In the genomic region with DNA sequence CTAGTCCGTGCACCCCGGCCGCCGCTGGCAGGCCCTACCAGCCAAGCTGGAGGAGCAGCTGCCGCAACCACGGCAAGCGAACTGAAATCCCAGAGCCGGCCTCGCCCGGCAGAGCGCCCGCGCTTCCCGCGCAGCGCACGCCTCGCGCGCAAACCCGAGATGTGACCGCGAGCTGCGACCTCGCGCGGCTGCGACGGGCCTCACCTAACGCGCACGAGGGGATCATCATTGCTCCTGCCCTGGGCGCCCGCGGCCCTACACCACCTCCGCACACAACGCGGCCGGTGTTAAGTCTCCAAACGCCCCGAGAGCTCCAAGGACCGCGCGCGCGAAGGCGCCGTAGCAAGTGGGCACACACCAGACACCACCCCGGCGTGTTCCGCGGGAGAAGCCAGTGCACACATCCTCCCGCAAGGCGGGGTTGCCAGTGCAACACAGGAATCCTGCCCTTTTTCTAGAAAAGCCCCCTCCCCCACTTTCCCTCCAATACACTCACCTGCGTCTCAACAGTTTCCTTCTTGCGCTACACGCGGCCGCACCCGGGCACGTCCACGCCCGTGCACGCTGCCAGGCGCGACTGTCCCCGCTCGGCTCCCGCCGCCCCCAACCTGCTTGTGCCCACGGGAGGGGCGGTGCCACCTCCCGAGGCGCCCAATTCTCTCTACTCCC, we compare ENCODE assay signal across 10 cellular contexts. TPM values are rescaled to one million over a fixed set of nuclear protein-coding genes. Genes with fewer than 3 reads are reported as not detected.
A peak's percentile ranks its signal among the peaks of the same experiment; 100 is the strongest.
DNase-seq lines count a peak whose midpoint lies in the region; ATAC-seq and TF ChIP-seq lines count a peak whose summit lies in the region.
"Had no signal": no experiment of that assay in that cellular context is flagged by ENCODE, and none has a peak within 500 bp of the region (broad histone marks: within the 10 kb centered on the region; RNA-seq: fewer than 3 reads in every experiment).

No MANE protein-coding gene starts in this region.

- H3K27me3 Mint-ChIP-seq in activated T-cell treated with anti-CD3 and anti-CD28 coated beads, Interleukin-2, amount 50 U/mL, for 24 hours = peaks cover 31% of the 10 kb centered on the region

- TF ChIP-seq POLR2A in lower leg skin (IDR thresholded peaks at IDR 0.05) (no peak), stomach (IDR thresholded peaks at IDR 0.05) (no peak)

- H3K36me3 ChIP-seq in stomach = no peaks in the 10 kb centered on the region

- no peak for TF ChIP-seq EP300 in stomach (IDR thresholded peaks at IDR 0.05)

- no peaks in the 10 kb centered on the region for H3K36me3 Mint-ChIP-seq in activated T-cell treated with anti-CD3 and anti-CD28 coated beads, Interleukin-2, amount 50 U/mL, for 24 hours (ENCODE audit: low read depth)
- H3K36me3 Mint-ChIP-seq: stimulated activated memory B cell treated with anti-CD40 and anti-IgM and Interleukin-4, amounts not matched to agents 10 μg/mL and 1 μg/mL and 100 μg/mL, for 72 hours had no signal

- H3K4me3 Mint-ChIP-seq in activated T-cell treated with anti-CD3 and anti-CD28 coated beads, Interleukin-2, amount 50 U/mL, for 24 hours = no peak overlapping the region
- H3K4me3 Mint-ChIP-seq: stimulated activated memory B cell treated with anti-CD40 and anti-IgM and Interleukin-4, amounts not matched to agents 10 μg/mL and 1 μg/mL and 100 μg/mL, for 72 hours had no signal

- peak; percentile 51 to 72 for DNase-seq in NCI-H524 (lab: John Stamatoyannopoulos, UW)
- no peak for DNase-seq in NCI-H524 treated with DMSO at 0.1 percent for 48 hours (lab: John Stamatoyannopoulos, UW)
- no peak for DNase-seq in astrocyte of the cerebellum (ENCODE audit: low read depth)
- no peak for DNase-seq in lower leg skin (ENCODE audit: low spot score in 2 of 2)
- no peak for DNase-seq in stomach
- no peak for DNase-seq in activated T-cell treated with anti-CD3 and anti-CD28 coated beads, Interleukin-2, amount 50 U/mL, for 24 hours
- no peak for DNase-seq in GDM1 (lab: John Stamatoyannopoulos, UW)
- DNase-seq: activated CD4-positive, alpha-beta T cell treated with anti-CD3 and anti-CD28 coated beads for 1 hour had no signal

- H3K27me3 ChIP-seq in stomach = peaks cover 28 to 82% (median 60%) of the 10 kb centered on the region in 3 donors

- no peak overlapping the region for H3K27ac Mint-ChIP-seq in activated T-cell treated with anti-CD3 and anti-CD28 coated beads, Interleukin-2, amount 50 U/mL, for 24 hours
- H3K27ac Mint-ChIP-seq: stimulated activated memory B cell treated with anti-CD40 and anti-IgM and Interleukin-4, amounts not matched to agents 10 μg/mL and 1 μg/mL and 100 μg/mL, for 72 hours had no signal

- no peak overlapping the region for H3K27ac ChIP-seq in stomach

- H3K4me1 Mint-ChIP-seq in activated T-cell treated with anti-CD3 and anti-CD28 coated beads, Interleukin-2, amount 50 U/mL, for 24 hours (ENCODE audit: low read depth) = no peaks in the 10 kb centered on the region
- H3K4me1 Mint-ChIP-seq: stimulated activated memory B cell treated with anti-CD40 and anti-IgM and Interleukin-4, amounts not matched to agents 10 μg/mL and 1 μg/mL and 100 μg/mL, for 72 hours had no signal

- H3K4me3 ChIP-seq in astrocyte of the cerebellum (ENCODE audit: low read depth, low read length) = peak overlapping the region; percentile 41
- peak overlapping the region; percentile 29 for H3K4me3 ChIP-seq in lower leg skin (ENCODE audit: low read depth, poor library complexity, severe bottlenecking)
- H3K4me3 ChIP-seq in stomach = peak overlapping the region; percentile 38 to 48 (median 45)

- intact Hi-C loops in lower leg skin (cut with DNase I; ENCODE audit: low total_unique reads) = no loop called here
- intact Hi-C loops in stomach (cut with DNase I; ENCODE audit: low total_unique reads) = no loop called here

- in situ Hi-C loops in astrocyte of the cerebellum (cut with HindIII; ENCODE audit: low sequenced_read_pairs) = no loop called here

- peaks cover 10 to 42% (median 28%) of the 10 kb centered on the region in 4 donors for H3K4me1 ChIP-seq in stomach

- ATAC-seq in HG03565 (IDR thresholded peaks at IDR 0.05; ENCODE audit: unreplicated experiment) = no peak
- ATAC-seq: stimulated activated memory B cell treated with anti-CD40 and anti-IgM and Interleukin-4, amounts not matched to agents 10 μg/mL and 1 μg/mL and 100 μg/mL, for 72 hours had no signal

- TF ChIP-seq CTCF in astrocyte of the cerebellum (IDR thresholded peaks at IDR 0.05; ENCODE audit: low read depth, low read length, missing control alignments) (no peak), lower leg skin (IDR thresholded peaks at IDR 0.05) (no peak), stomach (IDR thresholded peaks at IDR 0.05) (no peak)

- peaks cover 14% of the 10 kb centered on the region for H3K9me3 Mint-ChIP-seq in activated T-cell treated with anti-CD3 and anti-CD28 coated beads, Interleukin-2, amount 50 U/mL, for 24 hours

- 2 to 5% methylated on average over 39 to 71 of the region's 74 CpGs for WGBS in lower leg skin, 2 donors
- 5 to 10% (median 7%) methylated on average over 26 to 74 of the region's 74 CpGs for WGBS in stomach, 5 donors

- H3K9me3 ChIP-seq in stomach = peaks cover 0 to 41% (median 7%) of the 10 kb centered on the region in 4 donors

RNA-seq across cellular contexts. Expression of a gene that starts 5.2 kb away (rescaled TPM):
- total RNA-seq in lower leg skin (1 to 10 TPM in 1 of 4 donors, under 1 TPM in 3; 0.11 to 1.3 (median 0.42) TPM), stomach (1 to 10 TPM in 1 of 5 donors, not detected in 4; 1.1 TPM)
- under 1 TPM in 2 of 3 donors, not detected in 1; 0.06 to 0.18 TPM for polyA plus RNA-seq in stomach

Comparison
In these comparisons a context has a peak if more than half of its experiments do, and no peak if none do; other contexts are left out.
1. DNase-seq: peak in NCI-H524 (2 of 2); none in NCI-H524 treated with DMSO at 0.1 percent for 48 hours (single experiment), astrocyte of the cerebellum (single experiment), lower leg skin (0 of 2), stomach (single experiment), activated T-cell treated with anti-CD3 and anti-CD28 coated beads, Interleukin-2, amount 50 U/mL, for 24 hours (single experiment) and GDM1 (single experiment).
2. Peak in every context shown above with its lines, with median percentiles within 50 percentile points of each other: H3K4me3 ChIP-seq.